Comparison of ENCODE assay signal across 1 cellular context in genomic region chr3:50227390-50228183, GRCh38.
TF ChIP-seq lines count a peak whose summit lies in the region.

No MANE protein-coding gene starts in this region.

TF ChIP-seq in WTC11, 78 proteins besides CTCF, POLR2A, EP300 and RAD21 (continued from another document and continues in another):
- TF ChIP-seq ZNF281 (CRISPR knock-in tag; IDR thresholded peaks at IDR 0.05), result no peak; the same call in 1 of the 2 replicates
- TF ChIP-seq JUN (CRISPR knock-in tag; IDR thresholded peaks at IDR 0.05), result no peak
- TF ChIP-seq ATF3 (CRISPR knock-in tag; conservative IDR thresholded peaks at IDR 0.05), result no peak
- no peak for TF ChIP-seq E2F4 (CRISPR knock-in tag; IDR thresholded peaks at IDR 0.05; ENCODE audit: borderline replicate concordance, low read depth)
- no peak for TF ChIP-seq PRRX2 (CRISPR knock-in tag; IDR thresholded peaks at IDR 0.05)
- TF ChIP-seq EMX1 (CRISPR knock-in tag; IDR thresholded peaks at IDR 0.05), result no peak
- no peak for TF ChIP-seq AR (CRISPR knock-in tag; IDR thresholded peaks at IDR 0.05)
- TF ChIP-seq ZBTB21 (CRISPR knock-in tag; IDR thresholded peaks at IDR 0.05; ENCODE audit: borderline replicate concordance), result peak; percentile 54; the same call in 1 of the 2 replicates
- TF ChIP-seq E2F1 (CRISPR knock-in tag; IDR thresholded peaks at IDR 0.05), result no peak
- no peak for TF ChIP-seq RORB (CRISPR knock-in tag; IDR thresholded peaks at IDR 0.05)
- 0 out of 2 replicates have a peak, but pooled peaks have one; percentile 10 for TF ChIP-seq MLX (CRISPR knock-in tag; IDR thresholded peaks at IDR 0.05)
- TF ChIP-seq AFF4 (CRISPR knock-in tag; IDR thresholded peaks at IDR 0.05; ENCODE audit: borderline replicate concordance), result no peak
- TF ChIP-seq NFATC4 (CRISPR knock-in tag; IDR thresholded peaks at IDR 0.05), result no peak
- no peak for TF ChIP-seq ZNF219 (CRISPR knock-in tag; IDR thresholded peaks at IDR 0.05; ENCODE audit: borderline replicate concordance)
- no peak for TF ChIP-seq NFYB (CRISPR knock-in tag; conservative IDR thresholded peaks at IDR 0.05; ENCODE audit: low read depth)
- TF ChIP-seq NFE2L1 (CRISPR knock-in tag; IDR thresholded peaks at IDR 0.05), result 0 out of 2 replicates have a peak, but pooled peaks have one; percentile 25
- no peak for TF ChIP-seq KAT7 (CRISPR knock-in tag; IDR thresholded peaks at IDR 0.05; ENCODE audit: borderline replicate concordance)
- no peak for TF ChIP-seq SOX15 (CRISPR knock-in tag; IDR thresholded peaks at IDR 0.05)
- no peak for TF ChIP-seq ZNF532 (CRISPR knock-in tag; IDR thresholded peaks at IDR 0.05; ENCODE audit: borderline replicate concordance)
- TF ChIP-seq CREB1 (CRISPR knock-in tag; IDR thresholded peaks at IDR 0.05), result no peak
- no peak for TF ChIP-seq SMAD3 (CRISPR knock-in tag; IDR thresholded peaks at IDR 0.05; ENCODE audit: borderline replicate concordance)
- no peak for TF ChIP-seq ZMAT4 (CRISPR knock-in tag; IDR thresholded peaks at IDR 0.05)
- no peak for TF ChIP-seq ZNF232 (CRISPR knock-in tag; IDR thresholded peaks at IDR 0.05)
- no peak for TF ChIP-seq ELF4 (CRISPR knock-in tag; IDR thresholded peaks at IDR 0.05; ENCODE audit: low read depth)
- TF ChIP-seq MYBL2 (CRISPR knock-in tag; IDR thresholded peaks at IDR 0.05), result no peak
- no peak for TF ChIP-seq ZNF121 (CRISPR knock-in tag; IDR thresholded peaks at IDR 0.05)
- TF ChIP-seq USF1 (CRISPR knock-in tag; IDR thresholded peaks at IDR 0.05), result no peak
- TF ChIP-seq NR2C2 (CRISPR knock-in tag; IDR thresholded peaks at IDR 0.05), result no peak
- no peak for TF ChIP-seq TCF7 (CRISPR knock-in tag; IDR thresholded peaks at IDR 0.05; ENCODE audit: low read depth)
- TF ChIP-seq FOXK1 (CRISPR knock-in tag; IDR thresholded peaks at IDR 0.05), result peak; percentile 57; the same call in 1 of the 2 replicates
- TF ChIP-seq ZNF512 (CRISPR knock-in tag; IDR thresholded peaks at IDR 0.05; ENCODE audit: borderline replicate concordance), result no peak
- TF ChIP-seq ATF6 (CRISPR knock-in tag; IDR thresholded peaks at IDR 0.05), result no peak
